In genomic region chr20:52086878-52087277, GRCh38 we compare ENCODE assay signal across 29 cellular contexts.
"Had no signal": no experiment of that assay in that cellular context is flagged by ENCODE, and none has a peak within 500 bp of the region (broad histone marks: within the 10 kb centered on the region; RNA-seq: fewer than 3 reads in every experiment).

No MANE protein-coding gene starts in this region.

- H3K9me3 ChIP-seq: neutrophil, pancreas, thyroid gland had no signal

- H3K4me1 Mint-ChIP-seq: naive B cell; stimulated activated naive B cell treated with anti-CD40 and anti-IgM and Interleukin-4, amounts not matched to agents 10 μg/mL and 1 μg/mL and 100 μg/mL, for 72 hours had no signal

- H3K27ac ChIP-seq: neutrophil, pancreas, psoas muscle, skin epidermis, spleen, stomach, thoracic aorta, thyroid gland, tibial nerve, upper lobe of left lung, vagina had no signal

- H3K4me3 ChIP-seq: pancreas, psoas muscle, skin epidermis, smooth muscle cell, spleen, stomach, thoracic aorta, thyroid gland, tibial nerve, upper lobe of left lung, vagina had no signal

- H3K4me2 ChIP-seq: smooth muscle cell had no signal

- H3K27me3 Mint-ChIP-seq: naive B cell; stimulated activated naive B cell treated with anti-CD40 and anti-IgM and Interleukin-4, amounts not matched to agents 10 μg/mL and 1 μg/mL and 100 μg/mL, for 72 hours; stimulated activated naive CD8-positive, alpha-beta T cell treated with anti-CD3 and anti-CD28 coated beads, Interleukin-15, Interleukin-2, amounts not matched to agents 100 ng/mL and 50 ng/mL, for 24 hours had no signal

- DNase-seq: naive B cell; natural killer cell; nephron progenitor cell; nucleus accumbens; pancreas; psoas muscle; right cardiac atrium; spleen; stimulated activated CD4-positive, alpha-beta T cell treated with anti-CD3 and anti-CD28 coated beads, Interleukin-12 subunit alpha, Interleukin-12 subunit beta, amount 100 ng/mL, for 4 hours; stimulated activated CD4-positive, alpha-beta T cell treated with anti-CD3 and anti-CD28 coated beads, Interleukin-1b, Interleukin-23, amount 100 ng/mL, for 48 hours; stimulated activated CD4-positive, alpha-beta T cell treated with anti-CD3 and anti-CD28 coated beads, Interleukin-4, amount 100 ng/mL, for 1 hour; stimulated activated CD4-positive, alpha-beta T cell treated with anti-CD3 and anti-CD28 coated beads, Interleukin-4, amount 100 ng/mL, for 4 hours; stimulated activated CD8-positive, alpha-beta memory T cell treated with anti-CD3 and anti-CD28 coated beads, Interleukin-4, amount 100 ng/mL, for 48 hours; stimulated activated naive B cell treated with anti-CD40 and anti-IgM and Interleukin-4, amounts not matched to agents 10 μg/mL and 1 μg/mL and 100 μg/mL, for 72 hours; stimulated activated naive CD4-positive, alpha-beta T cell treated with Interleukin-2 at 50 U/mL for 16 hours; stomach; thyroid gland; trophoblast cell; upper lobe of left lung had no signal

- H3K4me3 Mint-ChIP-seq: naive B cell; natural killer cell; nephron progenitor cell; neural crest cell; stimulated activated naive B cell treated with anti-CD40 and anti-IgM and Interleukin-4, amounts not matched to agents 10 μg/mL and 1 μg/mL and 100 μg/mL, for 72 hours; stimulated activated naive CD8-positive, alpha-beta T cell treated with anti-CD3 and anti-CD28 coated beads, Interleukin-15, Interleukin-2, amounts not matched to agents 100 ng/mL and 50 ng/mL, for 24 hours had no signal

- H3K27me3 ChIP-seq: neutrophil, pancreas, spleen, stomach, thyroid gland, tibial nerve, upper lobe of left lung, vagina had no signal

- H3K4me1 ChIP-seq: pancreas, psoas muscle, spleen, stomach, thyroid gland, tibial nerve, upper lobe of left lung, vagina had no signal

- ATAC-seq: natural killer cell; psoas muscle; right cardiac atrium; sciatic nerve; stimulated activated naive B cell treated with anti-CD40 and anti-IgM and Interleukin-4, amounts not matched to agents 10 μg/mL and 1 μg/mL and 100 μg/mL, for 72 hours had no signal

- H3K27ac Mint-ChIP-seq: natural killer cell; nephron progenitor cell; stimulated activated naive B cell treated with anti-CD40 and anti-IgM and Interleukin-4, amounts not matched to agents 10 μg/mL and 1 μg/mL and 100 μg/mL, for 72 hours; stimulated activated naive CD8-positive, alpha-beta T cell treated with anti-CD3 and anti-CD28 coated beads, Interleukin-15, Interleukin-2, amounts not matched to agents 100 ng/mL and 50 ng/mL, for 24 hours had no signal

- FAIRE-seq: pancreas, urothelium cell line had no signal

- H3K36me3 ChIP-seq: neutrophil, pancreas, thyroid gland had no signal
